1 cellular context compared by ENCODE assay signal in the genomic region with DNA sequence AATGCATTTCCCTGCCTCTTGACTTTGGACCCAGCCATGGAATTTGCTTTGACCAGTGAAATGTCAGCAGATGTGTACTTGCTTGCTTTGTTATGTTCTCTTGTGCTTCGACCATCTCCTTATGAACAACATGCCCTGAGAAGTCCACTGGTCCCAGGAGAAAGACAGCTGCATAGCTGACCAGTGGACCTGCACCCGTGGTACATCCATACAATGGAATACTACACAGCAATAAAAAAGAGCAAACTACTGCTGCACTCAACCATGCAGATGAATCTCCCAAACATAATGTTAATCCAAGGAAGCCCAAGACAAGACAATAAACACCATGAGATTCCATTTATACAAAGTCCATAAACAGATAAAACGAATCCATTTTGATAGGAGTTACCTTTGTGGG.
TF ChIP-seq lines count a peak whose summit lies in the region.

No MANE protein-coding gene starts in this region.

TF ChIP-seq in SK-N-SH, 30 proteins besides CTCF, POLR2A, EP300 and RAD21 (continued from another document):
- TF ChIP-seq, protein P1, sequence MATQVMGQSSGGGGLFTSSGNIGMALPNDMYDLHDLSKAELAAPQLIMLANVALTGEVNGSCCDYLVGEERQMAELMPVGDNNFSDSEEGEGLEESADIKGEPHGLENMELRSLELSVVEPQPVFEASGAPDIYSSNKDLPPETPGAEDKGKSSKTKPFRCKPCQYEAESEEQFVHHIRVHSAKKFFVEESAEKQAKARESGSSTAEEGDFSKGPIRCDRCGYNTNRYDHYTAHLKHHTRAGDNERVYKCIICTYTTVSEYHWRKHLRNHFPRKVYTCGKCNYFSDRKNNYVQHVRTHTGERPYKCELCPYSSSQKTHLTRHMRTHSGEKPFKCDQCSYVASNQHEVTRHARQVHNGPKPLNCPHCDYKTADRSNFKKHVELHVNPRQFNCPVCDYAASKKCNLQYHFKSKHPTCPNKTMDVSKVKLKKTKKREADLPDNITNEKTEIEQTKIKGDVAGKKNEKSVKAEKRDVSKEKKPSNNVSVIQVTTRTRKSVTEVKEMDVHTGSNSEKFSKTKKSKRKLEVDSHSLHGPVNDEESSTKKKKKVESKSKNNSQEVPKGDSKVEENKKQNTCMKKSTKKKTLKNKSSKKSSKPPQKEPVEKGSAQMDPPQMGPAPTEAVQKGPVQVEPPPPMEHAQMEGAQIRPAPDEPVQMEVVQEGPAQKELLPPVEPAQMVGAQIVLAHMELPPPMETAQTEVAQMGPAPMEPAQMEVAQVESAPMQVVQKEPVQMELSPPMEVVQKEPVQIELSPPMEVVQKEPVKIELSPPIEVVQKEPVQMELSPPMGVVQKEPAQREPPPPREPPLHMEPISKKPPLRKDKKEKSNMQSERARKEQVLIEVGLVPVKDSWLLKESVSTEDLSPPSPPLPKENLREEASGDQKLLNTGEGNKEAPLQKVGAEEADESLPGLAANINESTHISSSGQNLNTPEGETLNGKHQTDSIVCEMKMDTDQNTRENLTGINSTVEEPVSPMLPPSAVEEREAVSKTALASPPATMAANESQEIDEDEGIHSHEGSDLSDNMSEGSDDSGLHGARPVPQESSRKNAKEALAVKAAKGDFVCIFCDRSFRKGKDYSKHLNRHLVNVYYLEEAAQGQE (IDR thresholded peaks at IDR 0.05; ENCODE audit: low read depth, low read length), result no peak
- TF ChIP-seq YY1 (IDR thresholded peaks at IDR 0.05; ENCODE audit: low read depth), result no peak
- no peak for TF ChIP-seq RFX5 (IDR thresholded peaks at IDR 0.05; ENCODE audit: low read length)
- TF ChIP-seq JUND (IDR thresholded peaks at IDR 0.05), result no peak
